Comparison of ENCODE assay signal across 28 cellular contexts in genomic region chr17:44424828-44425463, GRCh38. TPM values are rescaled to one million over a fixed set of nuclear protein-coding genes. Genes with fewer than 3 reads are reported as not detected.
DNase-seq lines count a peak whose midpoint lies in the region; TF ChIP-seq lines count a peak whose summit lies in the region.
"Had no signal": no experiment of that assay in that cellular context is flagged by ENCODE, and none has a peak within 500 bp of the region (broad histone marks: within the 10 kb centered on the region; RNA-seq: fewer than 3 reads in every experiment).

No MANE protein-coding gene starts in this region.

- no peaks in the 10 kb centered on the region for H3K9me3 Mint-ChIP-seq in activated naive CD4-positive, alpha-beta T cell treated with anti-CD3 and anti-CD28 coated beads, Interleukin-2, amount 10 ng/mL, durations not matched to agents 7 days and 5 days
- H3K9me3 Mint-ChIP-seq in H9 (no peaks in the 10 kb centered on the region), nephron progenitor cell (no peaks in the 10 kb centered on the region)
- no peaks in the 10 kb centered on the region for H3K9me3 Mint-ChIP-seq in activated T-helper 2 cell treated with anti-CD3 and anti-CD28 coated beads, Interferon-gamma antibody, Interleukin-2, Interleukin-4, amounts not matched to agents 10 μg/mL and 5 μg/mL and 100 μg/mL, durations not matched to agents 14 hours and 24 hours and 36 hours
- H3K9me3 Mint-ChIP-seq: CD8-positive, alpha-beta memory T cell; memory B cell had no signal

- intact Hi-C loops in activated T-helper 2 cell treated with anti-CD3 and anti-CD28 coated beads, Interferon-gamma antibody, Interleukin-2, Interleukin-4, amounts not matched to agents 10 μg/mL and 5 μg/mL and 100 μg/mL, durations not matched to agents 14 hours and 24 hours and 36 hours (cut with micrococcal nuclease) = loop anchor here (2.0 kb wide), 1 partner anchor 22 kb away; no protein-coding TSS in a partner anchor
- intact Hi-C loops in posterior cingulate gyrus (cut with DNase I) = no loop called here

- no peak overlapping the region for H2AK5ac ChIP-seq in H9 (ENCODE audit: insufficient read length, low read length)
- no peak overlapping the region for H2AK5ac ChIP-seq in mesendoderm (ENCODE audit: low read length)

- no peak overlapping the region for H2BK12ac ChIP-seq in H9 (ENCODE audit: insufficient read length, low read depth, low read length)

- H4K8ac ChIP-seq in H9 (replicated peaks; ENCODE audit: insufficient read length, low read depth, low read length) (no peak overlapping the region), mesendoderm (ENCODE audit: low read depth, low read length) (no peak overlapping the region)

- WGBS in H9 (ENCODE audit: extremely low coverage, insufficient read length, low lambda C conversion rate) = no CpG with 5 or more reads among the region's 3 CpGs
- no CpG with 5 or more reads among the region's 3 CpGs for WGBS in mesendoderm (ENCODE audit: extremely low coverage, insufficient coverage, low lambda C conversion rate)

- H3K56ac ChIP-seq in H9 (ENCODE audit: insufficient read length, low read depth, low read length) = no peak overlapping the region
- H3K56ac ChIP-seq in mesendoderm (ENCODE audit: low read length) = no peak overlapping the region

- no peak overlapping the region for H4K91ac ChIP-seq in H9 (ENCODE audit: insufficient read length, low read depth, low read length)

- H3K23me2 ChIP-seq in H9 (ENCODE audit: insufficient read length, low read depth, low read length, poor library complexity, severe bottlenecking) = no peaks in the 10 kb centered on the region

- H3K36me3 Mint-ChIP-seq in activated naive CD4-positive, alpha-beta T cell treated with anti-CD3 and anti-CD28 coated beads, Interleukin-2, amount 10 ng/mL, durations not matched to agents 7 days and 5 days = peaks cover 29% of the 10 kb centered on the region
- H3K36me3 Mint-ChIP-seq in H9 (ENCODE audit: insufficient read depth in 1 of 3, low read depth in 3 of 3) (peaks cover 15 to 53% (median 50%) of the 10 kb centered on the region in 3 experiments; a peak in 6 of 7 replicates), nephron progenitor cell (ENCODE audit: low read depth) (peaks cover 75% of the 10 kb centered on the region)
- H3K36me3 Mint-ChIP-seq in activated T-helper 2 cell treated with anti-CD3 and anti-CD28 coated beads, Interferon-gamma antibody, Interleukin-2, Interleukin-4, amounts not matched to agents 10 μg/mL and 5 μg/mL and 100 μg/mL, durations not matched to agents 14 hours and 24 hours and 36 hours (ENCODE audit: low read depth) = peaks cover 32% of the 10 kb centered on the region

- H2AFZ ChIP-seq in H9 (ENCODE audit: low read length) = no peak overlapping the region

- H3K27ac ChIP-seq in H9 (ENCODE audit: insufficient read length, low read depth, low read length) (no peak overlapping the region), mesendoderm (ENCODE audit: low read depth, low read length) (no peak overlapping the region)
- H3K27ac ChIP-seq: coronary artery, left lung, neutrophil, prostate gland, right lobe of liver, spleen, thyroid gland had no signal

- H2BK5ac ChIP-seq in H9 (ENCODE audit: insufficient read length, low read length) (no peak overlapping the region), mesendoderm (ENCODE audit: low read length) (no peak overlapping the region)

- H4K5ac ChIP-seq in H9 (ENCODE audit: insufficient read length, low read depth, low read length) (no peak overlapping the region), mesendoderm (ENCODE audit: low read length) (no peak overlapping the region)

- H3K4me1 ChIP-seq in H9 (ENCODE audit: insufficient read depth, low read length) (no peaks in the 10 kb centered on the region), mesendoderm (ENCODE audit: control insufficient read depth, low read depth, low read length) (no peaks in the 10 kb centered on the region)
- H3K4me1 ChIP-seq: left lung, prostate gland, right lobe of liver, spleen, thyroid gland had no signal

- H3K27ac Mint-ChIP-seq in activated naive CD4-positive, alpha-beta T cell treated with anti-CD3 and anti-CD28 coated beads, Interleukin-2, amount 10 ng/mL, durations not matched to agents 7 days and 5 days = peak overlapping the region; percentile 7
- H3K27ac Mint-ChIP-seq in H9 (peak overlapping the region in 2 of 3 experiments; percentile 49 to 75; a peak in 3 of 7 replicates), nephron progenitor cell (peak overlapping the region; percentile 43)
- H3K27ac Mint-ChIP-seq in activated T-helper 2 cell treated with anti-CD3 and anti-CD28 coated beads, Interferon-gamma antibody, Interleukin-2, Interleukin-4, amounts not matched to agents 10 μg/mL and 5 μg/mL and 100 μg/mL, durations not matched to agents 14 hours and 24 hours and 36 hours = peak overlapping the region; percentile 79
- H3K27ac Mint-ChIP-seq: memory B cell had no signal

- TF ChIP-seq CTCF in H9 (conservative IDR thresholded peaks at IDR 0.05) (no peak), nephron progenitor cell (IDR thresholded peaks at IDR 0.05) (no peak)

- H3K79me1 ChIP-seq in H9 (ENCODE audit: insufficient read depth, low read depth, low read length, poor library complexity, severe bottlenecking) (no peaks in the 10 kb centered on the region), mesendoderm (ENCODE audit: low read length) (peaks cover 3% of the 10 kb centered on the region)

- H3K27me3 Mint-ChIP-seq in activated naive CD4-positive, alpha-beta T cell treated with anti-CD3 and anti-CD28 coated beads, Interleukin-2, amount 10 ng/mL, durations not matched to agents 7 days and 5 days = no peaks in the 10 kb centered on the region
- no peaks in the 10 kb centered on the region for H3K27me3 Mint-ChIP-seq in H9 (ENCODE audit: low read depth)
- H3K27me3 Mint-ChIP-seq in activated T-helper 2 cell treated with anti-CD3 and anti-CD28 coated beads, Interferon-gamma antibody, Interleukin-2, Interleukin-4, amounts not matched to agents 10 μg/mL and 5 μg/mL and 100 μg/mL, durations not matched to agents 14 hours and 24 hours and 36 hours (ENCODE audit: low read depth) = no peaks in the 10 kb centered on the region
- H3K27me3 Mint-ChIP-seq in nephron progenitor cell (ENCODE audit: low read depth, poor library complexity) = no peaks in the 10 kb centered on the region
- H3K27me3 Mint-ChIP-seq: CD8-positive, alpha-beta memory T cell; memory B cell; T-helper 17 cell had no signal

- H3K79me2 ChIP-seq in H9 (ENCODE audit: insufficient read depth, low read length) (no peaks in the 10 kb centered on the region), mesendoderm (ENCODE audit: control insufficient read depth, insufficient read depth, low read length) (no peaks in the 10 kb centered on the region)

- no peak overlapping the region for H2BK20ac ChIP-seq in H9 (ENCODE audit: low read depth, low read length, poor library complexity, severe bottlenecking)

- CTCF ChIA-PET in activated naive CD4-positive, alpha-beta T cell treated with anti-CD3 and anti-CD28 coated beads, Interleukin-2, amount 10 ng/mL, durations not matched to agents 7 days and 5 days (lab: Charles Lee) = no interaction called here

- H3K4me1 Mint-ChIP-seq in activated naive CD4-positive, alpha-beta T cell treated with anti-CD3 and anti-CD28 coated beads, Interleukin-2, amount 10 ng/mL, durations not matched to agents 7 days and 5 days = peaks cover 7% of the 10 kb centered on the region
- H3K4me1 Mint-ChIP-seq in H9 (peaks cover 15% of the 10 kb centered on the region in 2 experiments), nephron progenitor cell (peaks cover 5% of the 10 kb centered on the region)
- H3K4me1 Mint-ChIP-seq in activated T-helper 2 cell treated with anti-CD3 and anti-CD28 coated beads, Interferon-gamma antibody, Interleukin-2, Interleukin-4, amounts not matched to agents 10 μg/mL and 5 μg/mL and 100 μg/mL, durations not matched to agents 14 hours and 24 hours and 36 hours (ENCODE audit: low read depth) = peaks cover 30% of the 10 kb centered on the region
- H3K4me1 Mint-ChIP-seq: memory B cell had no signal

- no peak overlapping the region for H3K4me3 Mint-ChIP-seq in activated naive CD4-positive, alpha-beta T cell treated with anti-CD3 and anti-CD28 coated beads, Interleukin-2, amount 10 ng/mL, durations not matched to agents 7 days and 5 days
- H3K4me3 Mint-ChIP-seq in H9 = no peak overlapping the region
- peak overlapping the region; percentile 40 for H3K4me3 Mint-ChIP-seq in activated T-helper 2 cell treated with anti-CD3 and anti-CD28 coated beads, Interferon-gamma antibody, Interleukin-2, Interleukin-4, amounts not matched to agents 10 μg/mL and 5 μg/mL and 100 μg/mL, durations not matched to agents 14 hours and 24 hours and 36 hours (ENCODE audit: low read depth)
- no peak overlapping the region for H3K4me3 Mint-ChIP-seq in nephron progenitor cell
- H3K4me3 Mint-ChIP-seq: CD8-positive, alpha-beta memory T cell; memory B cell; T-helper 17 cell had no signal

- H3K4ac ChIP-seq in H9 (ENCODE audit: low read depth, low read length) (no peak overlapping the region), mesendoderm (ENCODE audit: low read depth, low read length) (no peak overlapping the region)

- H3K14ac ChIP-seq in H9 (ENCODE audit: insufficient read depth, low read length) = no peak overlapping the region

- H3K18ac ChIP-seq in H9 (ENCODE audit: insufficient read length, low read depth, low read length) = no peak overlapping the region
- no peak overlapping the region for H3K18ac ChIP-seq in mesendoderm (ENCODE audit: low read length)

- H3K9ac ChIP-seq in H9 (ENCODE audit: extremely low read depth, insufficient read length, low read length) (no peak overlapping the region), mesendoderm (ENCODE audit: low read length) (no peak overlapping the region)
- H3K9ac ChIP-seq: SK-N-SH had no signal

- H3K23ac ChIP-seq in H9 (ENCODE audit: insufficient read length, low read depth, low read length) = no peak overlapping the region
- H3K23ac ChIP-seq in mesendoderm (ENCODE audit: low read length) = no peak overlapping the region

- no peak overlapping the region for H3K4me2 ChIP-seq in H9 (ENCODE audit: insufficient read depth, insufficient read length, low read length)
- H3K4me2 ChIP-seq in mesendoderm (ENCODE audit: low read length) = no peak overlapping the region
- H3K4me2 ChIP-seq: SK-N-SH had no signal

- no peak overlapping the region for H2BK15ac ChIP-seq in H9 (ENCODE audit: low read depth, low read length)
- no peak overlapping the region for H2BK15ac ChIP-seq in mesendoderm (replicated peaks; ENCODE audit: low read depth)

- no peak overlapping the region for H3T11ph ChIP-seq in H9 (ENCODE audit: low read length)

- H3K4me3 ChIP-seq in mesendoderm (ENCODE audit: low read length) = no peak overlapping the region
- H3K4me3 ChIP-seq: coronary artery, left lung, prostate gland, right lobe of liver, spleen, thyroid gland had no signal

- DNase-seq in activated naive CD4-positive, alpha-beta T cell treated with anti-CD3 and anti-CD28 coated beads, Interleukin-2, amount 10 ng/mL, durations not matched to agents 7 days and 5 days = no peak
- no peak for DNase-seq in activated naive CD4-positive, alpha-beta T cell treated with Interleukin-2 at 50 U/mL for 16 hours
- DNase-seq in H9 (no peak), nephron progenitor cell (no peak), mesendoderm (no peak), kidney glomerular epithelial cell (lab: John Stamatoyannopoulos, UW) (no peak), posterior cingulate gyrus (no peak)
- DNase-seq in activated T-helper 2 cell treated with anti-CD3 and anti-CD28 coated beads, Interferon-gamma antibody, Interleukin-2, Interleukin-4, amounts not matched to agents 10 μg/mL and 5 μg/mL and 100 μg/mL, durations not matched to agents 14 hours and 24 hours and 36 hours (ENCODE audit: low spot score) = no peak
- DNase-seq: activated CD4-positive, alpha-beta T cell treated with anti-CD3 and anti-CD28 coated beads for 1 hour; caudate nucleus; CD8-positive, alpha-beta memory T cell; effector CD8-positive, alpha-beta T cell; glutamatergic neuron; left lung; NCI-H1436 treated with DMSO at 0.1 percent for 48 hours; NCI-H2081 treated with DMSO at 0.1 percent for 48 hours; NCI-H2227 treated with DMSO at 0.1 percent for 48 hours; NCI-H69; PC-3; right lobe of liver; SK-N-SH; spleen; T-helper 17 cell; thyroid gland had no signal

- H3K9me3 ChIP-seq in H9 (ENCODE audit: control insufficient read depth, low read depth, low read length) = no peaks in the 10 kb centered on the region
- H3K9me3 ChIP-seq: left lung, neutrophil, prostate gland, right lobe of liver, SK-N-SH, spleen, thyroid gland had no signal

- H3K36me3 ChIP-seq in mesendoderm (ENCODE audit: control insufficient read depth, insufficient read depth, low read length) = no peaks in the 10 kb centered on the region
- H3K36me3 ChIP-seq: prostate gland had no signal

- H4K20me1 ChIP-seq in H9 (ENCODE audit: control insufficient read depth, insufficient read depth, insufficient read length) = no peaks in the 10 kb centered on the region

- no peaks in the 10 kb centered on the region for H3K27me3 ChIP-seq in H9 (ENCODE audit: insufficient read depth, low read length)
- no peaks in the 10 kb centered on the region for H3K27me3 ChIP-seq in mesendoderm (ENCODE audit: insufficient read depth, low read length, poor library complexity)
- H3K27me3 ChIP-seq: left lung, neutrophil, right lobe of liver, spleen, thyroid gland had no signal

- H2BK120ac ChIP-seq in H9 (ENCODE audit: low read depth, low read length, poor library complexity, severe bottlenecking) = no peak overlapping the region
- H2BK120ac ChIP-seq in mesendoderm (ENCODE audit: low read depth, low read length) = no peak overlapping the region

RNA-seq across cellular contexts. Expression of gene ITGA2B, which starts 35.5 kb away (rescaled TPM):
- 8.3 and 10.1 TPM in 2 replicates for total RNA-seq in H9 (2021)
- 1.5 and 2.7 TPM in 2 replicates for total RNA-seq in activated T-helper 2 cell treated with anti-CD3 and anti-CD28 coated beads, Interferon-gamma antibody, Interleukin-2, Interleukin-4, amounts not matched to agents 10 μg/mL and 5 μg/mL and 100 μg/mL, durations not matched to agents 14 hours and 24 hours and 36 hours
- 1.3 TPM for polyA plus RNA-seq in mesendoderm (2013, experiment 1 of 2)
- polyA plus RNA-seq in mesendoderm (2013, experiment 2 of 2) = 1.7 TPM

Comparison
In these comparisons a context has a peak if more than half of its experiments do, and no peak if none do; other contexts are left out.
1. H3K27ac Mint-ChIP-seq: peak in every context shown above with its lines; median percentile 79 in activated T-helper 2 cell treated with anti-CD3 and anti-CD28 coated beads, Interferon-gamma antibody, Interleukin-2, Interleukin-4, amounts not matched to agents 10 μg/mL and 5 μg/mL and 100 μg/mL, durations not matched to agents 14 hours and 24 hours and 36 hours; 62 in H9; 43 in nephron progenitor cell; 7 in activated naive CD4-positive, alpha-beta T cell treated with anti-CD3 and anti-CD28 coated beads, Interleukin-2, amount 10 ng/mL, durations not matched to agents 7 days and 5 days.